Comparison of ENCODE assay signal across 13 cellular contexts in the genomic region with DNA sequence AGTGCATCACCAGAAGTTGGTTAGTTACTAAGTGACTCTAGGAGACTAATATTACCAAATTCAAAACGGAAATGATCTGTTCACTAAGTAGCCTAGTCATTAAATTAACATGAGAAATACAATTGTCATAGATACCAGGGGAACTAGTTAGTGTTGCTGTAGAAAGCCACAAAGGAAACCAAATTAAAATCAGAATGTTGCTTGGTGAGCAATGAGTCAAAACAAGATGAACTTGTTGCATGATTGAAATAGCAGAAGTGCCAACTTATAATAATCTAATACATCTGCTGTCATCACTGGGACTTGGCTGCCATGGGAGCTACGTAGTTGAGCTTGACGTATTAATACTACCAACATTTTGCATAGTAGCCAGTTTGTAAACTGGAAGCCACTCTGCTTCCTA.
DNase-seq lines count a peak whose midpoint lies in the region; ATAC-seq and TF ChIP-seq lines count a peak whose summit lies in the region.
"Had no signal": no experiment of that assay in that cellular context is flagged by ENCODE, and none has a peak within 500 bp of the region (broad histone marks: within the 10 kb centered on the region; RNA-seq: fewer than 3 reads in every experiment).

No MANE protein-coding gene starts in this region.

- ATAC-seq in GM19467 (IDR thresholded peaks at IDR 0.05; ENCODE audit: unreplicated experiment) (peak; percentile 74), HG02973 (IDR thresholded peaks at IDR 0.05; ENCODE audit: unreplicated experiment) (peak; percentile 73)
- no peak for ATAC-seq in CD4-positive, alpha-beta T cell (ENCODE audit: poor library complexity)
- ATAC-seq: left lobe of liver, WTC11 had no signal

- H3K27me3 Mint-ChIP-seq in CD4-positive, alpha-beta T cell, result no peaks in the 10 kb centered on the region
- H3K27me3 Mint-ChIP-seq: progenitor cell of endocrine pancreas had no signal

- no peaks in the 10 kb centered on the region for H4K20me1 ChIP-seq in OCI-LY3 (ENCODE audit: insufficient read depth, low read length)

- peak overlapping the region; percentile 26; the same call in 1 of the 2 replicates for H3K9ac ChIP-seq in OCI-LY3 (ENCODE audit: low read length)

- DNase-seq in GM12864 (ENCODE audit: low read depth) (peak; percentile 40), esophagus muscularis mucosa (ENCODE audit: extremely low spot score) (no peak), NCI-H2227 treated with DMSO at 0.1 percent for 48 hours (lab: John Stamatoyannopoulos, UW) (no peak), AG08396 (ENCODE audit: low spot score) (no peak)
- no peak for DNase-seq in CD4-positive, alpha-beta T cell
- DNase-seq: activated naive CD8-positive, alpha-beta T cell treated with anti-CD3 and anti-CD28 coated beads, Interleukin-2, amount 10 ng/mL, durations not matched to agents 7 days and 5 days; BE2C had no signal

- TF ChIP-seq EP300 in esophagus muscularis mucosa (IDR thresholded peaks at IDR 0.05), result no peak

- H3K9me3 Mint-ChIP-seq in CD4-positive, alpha-beta T cell, result no peaks in the 10 kb centered on the region
- H3K9me3 Mint-ChIP-seq: activated naive CD8-positive, alpha-beta T cell treated with anti-CD3 and anti-CD28 coated beads, Interleukin-2, amount 10 ng/mL, durations not matched to agents 7 days and 5 days had no signal

- H3K4me1 Mint-ChIP-seq in CD4-positive, alpha-beta T cell (ENCODE audit: low read depth), result no peaks in the 10 kb centered on the region
- H3K4me1 Mint-ChIP-seq: activated naive CD8-positive, alpha-beta T cell treated with anti-CD3 and anti-CD28 coated beads, Interleukin-2, amount 10 ng/mL, durations not matched to agents 7 days and 5 days had no signal

- CTCF ChIA-PET in CD4-positive, alpha-beta T cell (lab: Charles Lee), result no interaction called here

- 74% methylated on average over 3 of the region's 3 CpGs for WGBS in esophagus muscularis mucosa

- H3K36me3 ChIP-seq in OCI-LY3 (replicated peaks; ENCODE audit: low read depth, low read length) (no peaks in the 10 kb centered on the region), esophagus muscularis mucosa (no peaks in the 10 kb centered on the region)
- H3K36me3 ChIP-seq: BE2C had no signal

- no peak for TF ChIP-seq CTCF in GM12864 (IDR thresholded peaks at IDR 0.05; ENCODE audit: low read depth, low read length, missing control alignments)
- TF ChIP-seq CTCF in OCI-LY3 (IDR thresholded peaks at IDR 0.05; ENCODE audit: low read depth, low read length), result no peak
- TF ChIP-seq CTCF in CD4-positive, alpha-beta T cell (IDR thresholded peaks at IDR 0.05), result no peak
- TF ChIP-seq CTCF in esophagus muscularis mucosa (IDR thresholded peaks at IDR 0.05), result no peak

- TF ChIP-seq POLR2A in esophagus muscularis mucosa (IDR thresholded peaks at IDR 0.05; ENCODE audit: low read depth), result no peak

- no peak overlapping the region for H3K27ac Mint-ChIP-seq in CD4-positive, alpha-beta T cell
- H3K27ac Mint-ChIP-seq: activated naive CD8-positive, alpha-beta T cell treated with anti-CD3 and anti-CD28 coated beads, Interleukin-2, amount 10 ng/mL, durations not matched to agents 7 days and 5 days; progenitor cell of endocrine pancreas; WTC11 had no signal

- peaks cover 53% of the 10 kb centered on the region for H3K4me1 ChIP-seq in OCI-LY3 (ENCODE audit: low read length)
- H3K4me1 ChIP-seq in esophagus muscularis mucosa, result peaks cover 0 to 6% (median 3%) of the 10 kb centered on the region in 4 donors
- H3K4me1 ChIP-seq: BE2C had no signal

- H3K36me3 Mint-ChIP-seq in CD4-positive, alpha-beta T cell (ENCODE audit: low read depth), result no peaks in the 10 kb centered on the region
- H3K36me3 Mint-ChIP-seq: activated naive CD8-positive, alpha-beta T cell treated with anti-CD3 and anti-CD28 coated beads, Interleukin-2, amount 10 ng/mL, durations not matched to agents 7 days and 5 days; WTC11 had no signal

- H2AFZ ChIP-seq in OCI-LY3 (ENCODE audit: low read depth, low read length), result no peak overlapping the region

- no peaks in the 10 kb centered on the region for H3K27me3 ChIP-seq in OCI-LY3 (ENCODE audit: low read depth, low read length)
- H3K27me3 ChIP-seq in CD4-positive, alpha-beta T cell (ENCODE audit: control insufficient read depth, insufficient read depth, low read length), result no peaks in the 10 kb centered on the region
- no peaks in the 10 kb centered on the region for H3K27me3 ChIP-seq in esophagus muscularis mucosa
- H3K27me3 ChIP-seq: BE2C had no signal

- H3K27ac ChIP-seq in OCI-LY3 (ENCODE audit: low read length) (peak overlapping the region; percentile 82), esophagus muscularis mucosa (replicated peaks in 1 of 4) (no peak overlapping the region)
- no peak overlapping the region for H3K27ac ChIP-seq in CD4-positive, alpha-beta T cell (ENCODE audit: low read depth, low read length)

- no peaks in the 10 kb centered on the region for H3K9me3 ChIP-seq in OCI-LY3 (ENCODE audit: insufficient read depth, low read length)
- H3K9me3 ChIP-seq in CD4-positive, alpha-beta T cell (ENCODE audit: control insufficient read depth, low read length), result no peaks in the 10 kb centered on the region
- H3K9me3 ChIP-seq in esophagus muscularis mucosa, result no peaks in the 10 kb centered on the region
- H3K9me3 ChIP-seq: BE2C had no signal

- intact Hi-C loops in CD4-positive, alpha-beta T cell (cut with DNase I, micrococcal nuclease), result no loop called here
- intact Hi-C loops in esophagus muscularis mucosa (cut with DNase I), result no loop called here

- no peak overlapping the region for H3K4me3 Mint-ChIP-seq in CD4-positive, alpha-beta T cell
- H3K4me3 Mint-ChIP-seq: activated naive CD8-positive, alpha-beta T cell treated with anti-CD3 and anti-CD28 coated beads, Interleukin-2, amount 10 ng/mL, durations not matched to agents 7 days and 5 days; WTC11 had no signal

- peak overlapping the region; percentile 78 for H3K4me2 ChIP-seq in OCI-LY3 (ENCODE audit: low read length)

- POLR2A ChIA-PET in CD4-positive, alpha-beta T cell (lab: Charles Lee), result no interaction called here

- no peak overlapping the region for H3K4me3 ChIP-seq in GM12864 (ENCODE audit: low read depth, low read length)
- H3K4me3 ChIP-seq in OCI-LY3 (ENCODE audit: low read length), result peak overlapping the region; percentile 52
- H3K4me3 ChIP-seq in esophagus muscularis mucosa, result no peak overlapping the region

- H3K79me2 ChIP-seq in OCI-LY3 (ENCODE audit: low read length), result no peaks in the 10 kb centered on the region
